Comparison of ENCODE assay signal across 8 cellular contexts in genomic region chr1:145964328-145965118, GRCh38. TPM values are rescaled to one million over a fixed set of nuclear protein-coding genes. Genes with fewer than 3 reads are reported as not detected.
DNase-seq lines count a peak whose midpoint lies in the region; ATAC-seq, FAIRE-seq and TF ChIP-seq lines count a peak whose summit lies in the region.

ANKRD34A (minus strand) TSS chr1:145964575; CDS start chr1:145961759, 2,816 bp downstream.
POLR3GL (plus strand) TSS chr1:145964690; CDS start chr1:145974866, 10,176 bp downstream.

- CTCF ChIA-PET in Calu3 (lab: Charles Lee) (interaction anchor here (0.6 to 2.6 kb wide), 11 partner anchors 13 to 141 kb away, joined by 3 to 20 read pairs (median 3); partner anchors contain the start of genes NUDT17, PIAS3, POLR3C and RBM8A), endothelial cell of umbilical vein (lab: Charles Lee) (interaction anchor here (0.8 to 2.5 kb wide), 14 partner anchors 13 to 119 kb away, joined by 3 to 23 read pairs (median 7); partner anchors contain the start of genes NUDT17, PEX11B, PIAS3 and RBM8A)

- H3K9me3 ChIP-seq in NT2/D1 (ENCODE audit: insufficient read depth, low read length) (peaks cover 16% of the 10 kb centered on the region), endothelial cell of umbilical vein (replicated peaks; ENCODE audit: control insufficient read depth, insufficient read depth, low read length) (no peaks in the 10 kb centered on the region)

- H3K27me3 ChIP-seq in NT2/D1 (ENCODE audit: insufficient read depth, insufficient read length): peaks cover 60% of the 10 kb centered on the region
- no peaks in the 10 kb centered on the region for H3K27me3 ChIP-seq in endothelial cell of umbilical vein (ENCODE audit: control insufficient read depth in 2 of 2, insufficient read depth in 2 of 2, low read length in 2 of 2)

- TF ChIP-seq POLR2A in endothelial cell of umbilical vein (IDR thresholded peaks at IDR 0.05; ENCODE audit: low read depth, low read length): peak; percentile 82

- peaks cover 27% of the 10 kb centered on the region for H3K36me3 Mint-ChIP-seq in Calu3 (ENCODE audit: insufficient read depth, unreplicated experiment)

- H3K4me2 ChIP-seq in endothelial cell of umbilical vein (ENCODE audit: insufficient read depth, low read length): peak within 1 kb of the TSS; percentile 82

- TF ChIP-seq CTCF in Calu3 (IDR thresholded peaks at IDR 0.05; ENCODE audit: unreplicated experiment): no peak
- no peak for TF ChIP-seq CTCF in endothelial cell of umbilical vein (IDR thresholded peaks at IDR 0.05; ENCODE audit: extremely low read depth in 1 of 2, insufficient read depth in 1 of 2, low read depth in 1 of 2, low read length in 2 of 2)

- no peaks in the 10 kb centered on the region for H3K9me1 ChIP-seq in endothelial cell of umbilical vein (replicated peaks; ENCODE audit: control insufficient read depth, extremely low read depth, insufficient read depth, low read length)

- intact Hi-C loops in Calu3 (cut with micrococcal nuclease; ENCODE audit: unreplicated experiment): loop anchor here (1.0 to 2.0 kb wide), 2 partner anchors 8 to 38 kb away; partner anchors contain the start of gene RBM8A
- intact Hi-C loops in endothelial cell of umbilical vein (cut with micrococcal nuclease): loop anchor here (1.0 kb wide), 2 partner anchors 32 to 37 kb away; partner anchors contain the start of genes RBM8A and TXNIP

- no peaks in the 10 kb centered on the region for H3K9me3 Mint-ChIP-seq in Calu3 (ENCODE audit: low read depth, unreplicated experiment)

- peak within 1 kb of the TSS; percentile 74 for H3K27ac Mint-ChIP-seq in Calu3 (ENCODE audit: unreplicated experiment)

- DNase-seq in Calu3: peak; percentile 94
- DNase-seq in HTR-8/SVneo (ENCODE audit: insufficient read length, low spot score): peak; percentile 84
- peak; percentile 94 for DNase-seq in NT2/D1 (ENCODE audit: low read depth, low spot score)
- peak; percentile 65 for DNase-seq in activated CD8-positive, alpha-beta memory T cell treated with anti-CD3 and anti-CD28 coated beads, Interleukin-2, amount 50 U/mL, for 1 hour (ENCODE audit: extremely low read depth)
- DNase-seq in endothelial cell of umbilical vein (ENCODE audit: low read depth, low spot score): peak; percentile 96
- DNase-seq in midbrain (lab: John Stamatoyannopoulos, UW): peak; percentile 97
- DNase-seq in stimulated activated CD8-positive, alpha-beta memory T cell treated with anti-CD3 and anti-CD28 coated beads, Interleukin-15, amount 100 ng/mL, for 48 hours (ENCODE audit: low read depth in 2 of 2): peak; percentile 86

- no peaks in the 10 kb centered on the region for H4K20me1 ChIP-seq in endothelial cell of umbilical vein (replicated peaks; ENCODE audit: control insufficient read depth, extremely low read depth, insufficient read depth, low read length)

- H3K36me3 ChIP-seq in NT2/D1 (ENCODE audit: insufficient read depth, insufficient read length, low read length) (no peaks in the 10 kb centered on the region), endothelial cell of umbilical vein (ENCODE audit: control insufficient read depth in 2 of 2, extremely low read depth in 1 of 2, insufficient read depth in 2 of 2, low read length in 2 of 2) (no peaks in the 10 kb centered on the region)

- H3K4me1 Mint-ChIP-seq in Calu3 (ENCODE audit: low read depth, unreplicated experiment): peaks cover 48% of the 10 kb centered on the region

- POLR2A ChIA-PET in endothelial cell of umbilical vein (lab: Charles Lee): interaction anchor here (0.6 to 1.8 kb wide), 10 partner anchors 9 to 106 kb away, joined by 3 to 10 read pairs (median 4); partner anchors contain the start of genes PIAS3 and RBM8A

- peak within 1 kb of the TSS; percentile 43 for H3K27ac ChIP-seq in endothelial cell of umbilical vein (ENCODE audit: insufficient read depth, low read depth, low read length)

- no peaks in the 10 kb centered on the region for H3K79me2 ChIP-seq in endothelial cell of umbilical vein (ENCODE audit: control insufficient read depth, insufficient read depth, low read length)

- peak within 1 kb of the TSS; percentile 59 for H3K4me3 ChIP-seq in NT2/D1 (ENCODE audit: insufficient read length, low read depth)
- H3K4me3 ChIP-seq in endothelial cell of umbilical vein (replicated peaks in 1 of 3; ENCODE audit: insufficient read depth in 1 of 3, low read depth in 1 of 3, low read length in 3 of 3): peak within 1 kb of the TSS; percentile 38 to 77 (median 60)

- H2AFZ ChIP-seq in endothelial cell of umbilical vein (ENCODE audit: low read depth, low read length): peak within 1 kb of the TSS; percentile 81

- H3K4me1 ChIP-seq in NT2/D1 (ENCODE audit: insufficient read depth, insufficient read length) (peaks cover 20% of the 10 kb centered on the region), endothelial cell of umbilical vein (ENCODE audit: control insufficient read depth, extremely low read depth, insufficient read depth, low read length) (peaks cover 34% of the 10 kb centered on the region)

- BruUV-seq in Calu3 (replicated peaks; lab: Mats Ljungman, UMichigan) (TSS peak; percentile 79), endothelial cell of umbilical vein (replicated peaks; lab: Mats Ljungman, UMichigan) (TSS peak; percentile 84)

- peaks cover 45% of the 10 kb centered on the region for H3K27me3 Mint-ChIP-seq in Calu3 (ENCODE audit: unreplicated experiment)

- peak; percentile 88 for ATAC-seq in GM21381 (IDR thresholded peaks at IDR 0.05; ENCODE audit: unreplicated experiment)

- H3K9ac ChIP-seq in NT2/D1 (ENCODE audit: insufficient read length, low read depth) (peak within 1 kb of the TSS; percentile 77), endothelial cell of umbilical vein (replicated peaks; ENCODE audit: extremely low read depth, insufficient read depth, low read length) (peak within 1 kb of the TSS; percentile 49)

- FAIRE-seq in HTR-8/SVneo (lab: Jason Lieb, UNC) (no peak), endothelial cell of umbilical vein (lab: Jason Lieb, UNC) (peak; percentile 99)

- dilution Hi-C loops in endothelial cell of umbilical vein (cut with MboI; ENCODE audit: extremely low pct_ligation_motif_present, low sequenced_read_pairs): no loop called here

- H3K4me3 Mint-ChIP-seq in Calu3 (ENCODE audit: low read depth, unreplicated experiment): peak within 1 kb of the TSS; percentile 89

TF ChIP-seq in endothelial cell of umbilical vein, 7 proteins besides CTCF, POLR2A, EP300 and RAD21:
- no peak for TF ChIP-seq GATA2 (IDR thresholded peaks at IDR 0.05; ENCODE audit: insufficient read depth, insufficient read length, low read depth, low read length)
- no peak for TF ChIP-seq FOS (IDR thresholded peaks at IDR 0.05; ENCODE audit: borderline replicate concordance, insufficient read depth, low read length)
- peak; percentile 61 for TF ChIP-seq POLR2AphosphoS5 (IDR thresholded peaks at IDR 0.05; ENCODE audit: insufficient read depth, low read depth, low read length)

RNA-seq across cellular contexts. Expression of gene ANKRD34A, which starts in this region (rescaled TPM):
- total RNA-seq in Calu3 (2022) (0.19 and 0.27 TPM in 2 replicates), endothelial cell of umbilical vein (0.24 and 0.60 TPM in 2 replicates)
- 0.41 and 0.43 TPM in 2 replicates for polyA plus RNA-seq in endothelial cell of umbilical vein
- 0.21 and 0.30 TPM in 2 replicates for polyA plus RNA-seq in endothelial cell of umbilical vein (2011; cell fraction: cytosol; rRNA removed)
- polyA plus RNA-seq in endothelial cell of umbilical vein (2011; cell fraction: nucleus; rRNA removed): 0.84 and 1.1 TPM in 2 replicates
- 0.28 and 0.38 TPM in 2 replicates for polyA plus RNA-seq in endothelial cell of umbilical vein (2012)
- polyA minus RNA-seq in endothelial cell of umbilical vein: 0.06 and 0.07 TPM in 2 replicates
- polyA minus RNA-seq in endothelial cell of umbilical vein (2011; cell fraction: cytosol; rRNA and poly(A)+ RNA removed): 0.61 TPM
- 0.29 and 0.58 TPM in 2 replicates for polyA minus RNA-seq in endothelial cell of umbilical vein (2011; cell fraction: nucleus; rRNA and poly(A)+ RNA removed)

RNA-seq across cellular contexts. Expression of gene POLR3GL, which starts in this region (rescaled TPM):
- 9.9 and 11.5 TPM in 2 replicates for total RNA-seq in Calu3 (2022)
- 15.3 and 18.8 TPM in 2 replicates for total RNA-seq in endothelial cell of umbilical vein
- 10.6 and 12.4 TPM in 2 replicates for polyA plus RNA-seq in endothelial cell of umbilical vein
- 17.6 and 19.4 TPM in 2 replicates for polyA plus RNA-seq in endothelial cell of umbilical vein (2011; cell fraction: cytosol; rRNA removed)
- 7.8 and 9.3 TPM in 2 replicates for polyA plus RNA-seq in endothelial cell of umbilical vein (2011; cell fraction: nucleus; rRNA removed)
- polyA plus RNA-seq in endothelial cell of umbilical vein (2012): 26.8 and 28.7 TPM in 2 replicates
- 6.5 and 6.9 TPM in 2 replicates for polyA minus RNA-seq in endothelial cell of umbilical vein
- 2.2 TPM for polyA minus RNA-seq in endothelial cell of umbilical vein (2011; cell fraction: cytosol; rRNA and poly(A)+ RNA removed)
- 2.4 and 4.9 TPM in 2 replicates for polyA minus RNA-seq in endothelial cell of umbilical vein (2011; cell fraction: nucleus; rRNA and poly(A)+ RNA removed)

Comparison
In these comparisons a context has a peak if more than half of its experiments do, and no peak if none do; other contexts are left out.
1. Peak in every context shown above with its lines: DNase-seq, ATAC-seq, H3K4me3 ChIP-seq and H3K27ac ChIP-seq.